Comparison of ENCODE assay signal across 14 cellular contexts in the genomic region with DNA sequence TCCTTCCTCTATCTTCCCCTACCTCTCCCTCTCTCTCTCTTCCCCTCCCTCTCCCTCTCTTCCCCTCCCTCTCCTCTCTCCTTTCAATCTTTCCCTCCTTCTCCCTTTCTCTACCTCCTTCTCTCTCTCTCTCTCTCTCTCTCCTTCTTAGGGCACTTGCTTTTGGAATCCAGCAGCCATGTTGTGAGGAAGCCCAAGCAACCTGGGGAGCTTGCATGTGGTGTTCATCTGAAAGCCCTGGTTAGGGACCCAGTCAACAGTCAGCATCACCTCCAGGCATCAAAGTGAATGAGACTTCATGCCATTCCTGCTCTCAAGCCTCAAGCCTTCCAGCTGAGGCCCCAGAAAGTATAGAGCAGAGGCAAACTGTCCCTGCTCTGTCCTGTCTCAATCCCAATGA.
DNase-seq lines count a peak whose midpoint lies in the region; ATAC-seq, FAIRE-seq and TF ChIP-seq lines count a peak whose summit lies in the region.
"Had no signal": no experiment of that assay in that cellular context is flagged by ENCODE, and none has a peak within 500 bp of the region (broad histone marks: within the 10 kb centered on the region; RNA-seq: fewer than 3 reads in every experiment).

No MANE protein-coding gene starts in this region.

- H2BK12ac ChIP-seq in H1 (ENCODE audit: low read depth, low read length) = no peak overlapping the region

- H2BK120ac ChIP-seq in H1 (replicated peaks; ENCODE audit: low read depth, low read length) = no peak overlapping the region

- H2BK20ac ChIP-seq in H1 (ENCODE audit: low read length) = no peak overlapping the region

- no peak for TF ChIP-seq EP300 in H1 (IDR thresholded peaks at IDR 0.05; ENCODE audit: borderline replicate concordance in 1 of 2, low read depth in 2 of 2, low read length in 2 of 2)

- H3K27ac ChIP-seq in H1 (ENCODE audit: low read depth, low read length) (no peak overlapping the region), aorta (ENCODE audit: low read depth in 1 of 2, low read length in 2 of 2) (no peak overlapping the region), adrenal gland (no peak overlapping the region)
- H3K27ac ChIP-seq: C4-2B had no signal

- intact Hi-C loops in CD14-positive monocyte (cut with micrococcal nuclease) = no loop called here
- intact Hi-C loops in aorta (cut with DNase I) = no loop called here
- intact Hi-C loops in adrenal gland (cut with DNase I) = no loop called here

- no peak overlapping the region for H3K9ac ChIP-seq in H1 (replicated peaks in 1 of 4; ENCODE audit: extremely low read depth in 1 of 4, low read depth in 3 of 4, low read length in 3 of 4)

- H3K4me3 ChIP-seq in BE2C (ENCODE audit: low read depth, low read length) (no peak overlapping the region), H1 (ENCODE audit: extremely low read depth in 1 of 4, insufficient read depth in 2 of 4, low read depth in 3 of 4, low read length in 4 of 4) (no peak overlapping the region), aorta (ENCODE audit: low read length in 2 of 2) (no peak overlapping the region), adrenal gland (no peak overlapping the region)

- no peak for FAIRE-seq in H1 (lab: Jason Lieb, UNC)
- FAIRE-seq: A204.1 had no signal

- no peaks in the 10 kb centered on the region for H3K4me1 Mint-ChIP-seq in CD14-positive monocyte
- H3K4me1 Mint-ChIP-seq: CD4-positive, alpha-beta memory T cell had no signal

- no peaks in the 10 kb centered on the region for H3K36me3 Mint-ChIP-seq in CD14-positive monocyte

- H4K91ac ChIP-seq in H1 (replicated peaks; ENCODE audit: insufficient read length, low read length) = no peak overlapping the region

- no peak overlapping the region for H3K4me3 Mint-ChIP-seq in CD14-positive monocyte
- H3K4me3 Mint-ChIP-seq: CD4-positive, alpha-beta memory T cell; H9 had no signal

- H2AK5ac ChIP-seq in H1 (ENCODE audit: low read depth, low read length) = no peak overlapping the region

- ATAC-seq in aorta (ENCODE audit: low FRiP score) = no peak

- H3K79me1 ChIP-seq in H1 (ENCODE audit: low read depth, low read length) = no peaks in the 10 kb centered on the region

- H2BK15ac ChIP-seq in H1 (ENCODE audit: low read length) = no peak overlapping the region

- no peaks in the 10 kb centered on the region for H3K23me2 ChIP-seq in H1 (ENCODE audit: low read depth, low read length)

- H3K27me3 ChIP-seq in BE2C = peaks cover 2% of the 10 kb centered on the region; the same call in 1 of the 2 replicates
- peaks cover 0 to 3% (median 0%) of the 10 kb centered on the region in 4 experiments; a peak in 1 of 7 replicates for H3K27me3 ChIP-seq in H1 (replicated peaks in 1 of 4; ENCODE audit: control insufficient read depth in 3 of 4, extremely low read depth in 1 of 4, insufficient read depth in 3 of 4, low read length in 3 of 4)
- peaks cover 0 to 1% of the 10 kb centered on the region in 2 donors for H3K27me3 ChIP-seq in aorta (ENCODE audit: control insufficient read depth in 1 of 2, insufficient read depth in 2 of 2, low read length in 1 of 2)
- no peaks in the 10 kb centered on the region for H3K27me3 ChIP-seq in adrenal gland

- no peak overlapping the region for H3K4ac ChIP-seq in H1 (replicated peaks; ENCODE audit: insufficient read length, low read depth, low read length)

- H3K36me3 ChIP-seq in BE2C = no peaks in the 10 kb centered on the region
- H3K36me3 ChIP-seq in H1 (ENCODE audit: control insufficient read depth in 2 of 4, insufficient read depth in 4 of 4, low read length in 3 of 4) = no peaks in the 10 kb centered on the region
- H3K36me3 ChIP-seq in aorta (ENCODE audit: control insufficient read depth in 1 of 2, insufficient read depth in 2 of 2, low read length in 1 of 2) = no peaks in the 10 kb centered on the region
- H3K36me3 ChIP-seq in adrenal gland (replicated peaks in 1 of 2) = no peaks in the 10 kb centered on the region

- peak; percentile 3 for DNase-seq in BE2C
- peak; percentile 11 for DNase-seq in CD14-positive monocyte (ENCODE audit: low spot score)
- no peak for DNase-seq in H1 (ENCODE audit: low read depth in 1 of 2, low spot score in 2 of 2)
- peak; percentile 1 to 6 for DNase-seq in aorta
- DNase-seq in ecto neural progenitor cell (ENCODE audit: low spot score) = no peak
- no peak for DNase-seq in adrenal gland
- DNase-seq: ACHN; CD4-positive, alpha-beta memory T cell; DMS79 treated with DMSO at 0.1 percent for 48 hours; GF-D8; GOT3; H9 had no signal

- no peak overlapping the region for H3K56ac ChIP-seq in H1 (replicated peaks; ENCODE audit: insufficient read length, low read depth, low read length)

- no peaks in the 10 kb centered on the region for H3K79me2 ChIP-seq in H1 (ENCODE audit: control insufficient read depth in 1 of 2, insufficient read depth in 2 of 2, low read length in 2 of 2)

- no peak overlapping the region for H3K23ac ChIP-seq in H1 (ENCODE audit: insufficient read length)

- H3K4me2 ChIP-seq in H1 (ENCODE audit: insufficient read depth in 1 of 2, low read depth in 2 of 2, low read length in 2 of 2) = no peak overlapping the region

- H2BK5ac ChIP-seq in H1 (ENCODE audit: low read depth, low read length) = no peak overlapping the region

- peaks cover 2 to 12% (median 8%) of the 10 kb centered on the region in 3 donors for H3K27me3 Mint-ChIP-seq in CD14-positive monocyte (ENCODE audit: low read depth in 3 of 3)

- H3K4me1 ChIP-seq in BE2C = no peaks in the 10 kb centered on the region
- H3K4me1 ChIP-seq in H1 (replicated peaks in 1 of 4; ENCODE audit: control insufficient read depth in 3 of 4, insufficient read depth in 4 of 4, low read length in 3 of 4) = 0 out of 7 replicates have a peak, but pooled peaks cover 0 to 3% (median 0%) of the 10 kb centered on the region in 4 experiments
- no peaks in the 10 kb centered on the region for H3K4me1 ChIP-seq in aorta (ENCODE audit: control insufficient read depth in 1 of 2, insufficient read depth in 2 of 2, low read length in 2 of 2)
- peaks cover 0 to 4% of the 10 kb centered on the region in 2 donors for H3K4me1 ChIP-seq in adrenal gland (replicated peaks in 1 of 2)

- no peak overlapping the region for H3K27ac Mint-ChIP-seq in CD14-positive monocyte
- H3K27ac Mint-ChIP-seq: CD4-positive, alpha-beta memory T cell; H9 had no signal

- no peak overlapping the region; the same call in 1 of the 2 replicates for H4K8ac ChIP-seq in H1 (ENCODE audit: extremely low read depth, insufficient read depth, low read length)

- CTCF ChIA-PET in H1 (lab: Charles Lee; ENCODE audit: partially characterized antibody) = interaction anchor here (0.6 to 2.7 kb wide), 4 partner anchors 10 to 293 kb away, joined by 3 to 9 read pairs (median 4); no protein-coding TSS in a partner anchor

- POLR2A ChIA-PET in H1 (lab: Charles Lee; ENCODE audit: partially characterized antibody) = no interaction called here

- H2AFZ ChIP-seq in H1 (ENCODE audit: low read length) = no peak overlapping the region

- no peak for TF ChIP-seq POLR2A in H1 (IDR thresholded peaks at IDR 0.05; ENCODE audit: control extremely low read depth in 1 of 2, low read depth in 2 of 2, low read length in 2 of 2)
- TF ChIP-seq POLR2A in adrenal gland (IDR thresholded peaks at IDR 0.05) = no peak

- H3K9me3 Mint-ChIP-seq in CD14-positive monocyte = peaks cover 14 to 36% (median 26%) of the 10 kb centered on the region in 7 donors

- no peak for TF ChIP-seq RAD21 in H1 (IDR thresholded peaks at IDR 0.05 in 1 of 2, conservative IDR thresholded peaks at IDR 0.05 in 1 of 2; ENCODE audit: low read depth in 2 of 2, low read length in 2 of 2)

- H3K18ac ChIP-seq in H1 (ENCODE audit: extremely low read depth, low read length) = no peak overlapping the region

- no peak overlapping the region for H4K5ac ChIP-seq in H1 (ENCODE audit: insufficient read length, low read depth, low read length)

- TF ChIP-seq CTCF in BE2C (IDR thresholded peaks at IDR 0.05; ENCODE audit: low read depth, low read length) = no peak
- no peak for TF ChIP-seq CTCF in CD14-positive monocyte (IDR thresholded peaks at IDR 0.05)
- no peak for TF ChIP-seq CTCF in H1 (IDR thresholded peaks at IDR 0.05; ENCODE audit: control extremely low read depth in 1 of 3, insufficient read depth in 1 of 3, low read depth in 1 of 3, low read length in 3 of 3)
- no peak for TF ChIP-seq CTCF in adrenal gland (IDR thresholded peaks at IDR 0.05)

- no peaks in the 10 kb centered on the region; the same call in 1 of the 2 replicates for H3K9me3 ChIP-seq in BE2C
- peaks cover 0 to 5% of the 10 kb centered on the region in 2 experiments; a peak in 3 of 4 replicates for H3K9me3 ChIP-seq in H1 (ENCODE audit: insufficient read depth in 2 of 2, low read depth in 1 of 2, low read length in 1 of 2)
- H3K9me3 ChIP-seq in aorta (ENCODE audit: control insufficient read depth, low read length) = peaks cover 7% of the 10 kb centered on the region
- H3K9me3 ChIP-seq in adrenal gland (replicated peaks in 1 of 3) = no peaks in the 10 kb centered on the region

- H3K14ac ChIP-seq in H1 (ENCODE audit: insufficient read length) = no peak overlapping the region

- no peaks in the 10 kb centered on the region for H4K20me1 ChIP-seq in H1 (replicated peaks in 1 of 2; ENCODE audit: control insufficient read depth in 1 of 2, insufficient read depth in 2 of 2, low read length in 2 of 2)

TF ChIP-seq in H1, 55 proteins besides CTCF, POLR2A, EP300 and RAD21:
- TF ChIP-seq YY1 (IDR thresholded peaks at IDR 0.05; ENCODE audit: low read depth, low read length) = 0 out of 2 replicates have a peak, but pooled peaks have one; percentile 53
- TF ChIP-seq MAFK (IDR thresholded peaks at IDR 0.05; ENCODE audit: low read depth, low read length) = no peak
TF ChIP-seq in H1: peak in this region for 1.

Comparison
In these comparisons a context has a peak if more than half of its experiments do, and no peak if none do; other contexts are left out.
1. DNase-seq: peak in BE2C (single experiment), CD14-positive monocyte (single experiment) and aorta (2 of 2); none in H1 (0 of 2), ecto neural progenitor cell (single experiment) and adrenal gland (0 of 7).